ENCODE assay signal across 10 cellular contexts in the genomic region with DNA sequence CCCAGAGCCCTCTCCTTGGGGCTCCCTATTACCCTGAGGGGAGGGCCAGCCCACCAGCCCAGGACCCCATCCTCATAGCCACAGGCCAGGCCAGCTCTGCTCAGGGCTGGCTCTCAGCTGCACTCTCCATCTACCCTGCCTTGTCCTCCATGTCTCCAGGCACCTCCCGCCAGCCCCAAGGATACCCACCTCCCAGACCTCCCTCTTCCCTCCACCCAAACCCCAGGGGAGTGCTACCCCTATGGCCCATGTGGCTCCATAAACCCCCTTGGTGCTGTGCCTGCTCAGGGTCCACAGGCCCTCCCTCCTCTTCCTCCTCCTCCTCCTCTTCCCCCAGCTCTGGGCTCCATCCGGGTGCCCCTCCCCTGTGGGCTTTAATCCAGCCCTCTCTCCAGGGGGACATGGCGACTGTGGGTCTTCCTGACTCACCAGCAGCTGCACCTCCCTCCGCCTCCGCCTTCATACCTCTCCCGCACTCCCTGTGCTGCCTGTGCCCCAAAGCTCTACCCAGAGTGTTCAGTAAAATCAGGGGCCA. TPM values are rescaled to one million over a fixed set of nuclear protein-coding genes. Genes with fewer than 3 reads are reported as not detected.
DNase-seq lines count a peak whose midpoint lies in the region; ATAC-seq lines count a peak whose summit lies in the region.
"Had no signal": no experiment of that assay in that cellular context is flagged by ENCODE, and none has a peak within 500 bp of the region (broad histone marks: within the 10 kb centered on the region; RNA-seq: fewer than 3 reads in every experiment).

No MANE protein-coding gene starts in this region.

- intact Hi-C loops in left cardiac atrium (cut with DNase I) = no loop called here

- peak; percentile 43 for DNase-seq in NCI-H146 (lab: John Stamatoyannopoulos, UW)
- no peak for DNase-seq in NCI-H146 treated with DMSO at 0.1 percent for 48 hours (lab: John Stamatoyannopoulos, UW; ENCODE audit: unreplicated experiment)
- DNase-seq in SW480 (ENCODE audit: low spot score) = peak; percentile 51
- peak; percentile 41 for DNase-seq in left cardiac atrium
- peak; percentile 21 for DNase-seq in stromal cell of bone marrow (ENCODE audit: low read depth)
- DNase-seq in medulla oblongata (ENCODE audit: extremely low spot score) = no peak
- DNase-seq in epidermal melanocyte (ENCODE audit: insufficient read length, low spot score) = no peak
- no peak for DNase-seq in germinal center (ENCODE audit: low spot score)
- DNase-seq: NCI-H345, nephron progenitor cell had no signal

- peak in 1 of 2 donors; percentile 57 for ATAC-seq in left cardiac atrium

RNA-seq across cellular contexts. Expression of gene YBEY, which starts 9.1 kb away (rescaled TPM):
- total RNA-seq in left cardiac atrium = 10 to 100 TPM; 15.5 to 17.5 TPM

RNA-seq across cellular contexts. Expression of gene MCM3AP, which starts 9.8 kb away (rescaled TPM):
- total RNA-seq in left cardiac atrium = 10 to 100 TPM; 52.4 to 66.4 TPM

RNA-seq across cellular contexts. Expression of gene C21orf58, which starts 28.4 kb away (rescaled TPM):
- 1 to 10 TPM; 1.0 to 2.5 TPM for total RNA-seq in left cardiac atrium

RNA-seq across cellular contexts. Expression of gene PCNT, which starts 28.7 kb away (rescaled TPM):
- total RNA-seq in left cardiac atrium = 10 to 100 TPM; 31.8 to 50.2 TPM

Comparison
In these comparisons a context has a peak if more than half of its experiments do, and no peak if none do; other contexts are left out.
1. DNase-seq: peak in NCI-H146 (single experiment), SW480 (single experiment), left cardiac atrium (single experiment) and stromal cell of bone marrow (single experiment); none in NCI-H146 treated with DMSO at 0.1 percent for 48 hours (single experiment), medulla oblongata (single experiment), epidermal melanocyte (single experiment) and germinal center (single experiment).